Comparison of ENCODE assay signal across 1 cellular context in the genomic region with DNA sequence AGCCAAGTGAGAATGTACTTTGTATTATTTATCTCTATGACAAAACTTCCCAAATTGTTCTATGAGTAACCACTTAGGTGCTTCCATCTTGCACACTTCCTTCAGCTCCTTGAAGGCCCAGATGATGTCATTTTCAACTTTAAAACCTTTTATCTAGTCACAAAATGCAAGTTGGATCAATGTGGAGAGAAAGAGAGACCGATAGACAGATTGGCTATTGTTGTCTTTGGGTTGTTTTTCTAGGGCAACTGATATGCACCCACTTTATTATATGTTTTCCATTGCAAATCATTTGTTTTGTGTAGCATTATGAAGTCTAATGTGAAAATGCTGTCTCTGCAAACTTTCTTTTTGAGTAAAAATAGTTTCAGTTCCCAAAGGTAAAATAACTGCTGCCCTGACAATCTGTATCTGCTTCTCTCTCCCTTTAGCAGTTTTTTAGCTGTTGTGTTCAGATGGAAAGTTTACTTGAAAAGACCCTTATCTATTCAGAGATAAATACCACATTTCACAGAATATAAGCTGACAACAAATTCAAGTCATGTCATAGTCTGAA.
TF ChIP-seq lines count a peak whose summit lies in the region.

No MANE protein-coding gene starts in this region.

TF ChIP-seq in GM12878, 131 proteins besides CTCF, POLR2A, EP300 and RAD21 (continued from another document):
- no peak for TF ChIP-seq ZBTB11 (CRISPR knock-in tag; IDR thresholded peaks at IDR 0.05)
- TF ChIP-seq ZNF622 (IDR thresholded peaks at IDR 0.05): no peak
- TF ChIP-seq, protein P1, sequence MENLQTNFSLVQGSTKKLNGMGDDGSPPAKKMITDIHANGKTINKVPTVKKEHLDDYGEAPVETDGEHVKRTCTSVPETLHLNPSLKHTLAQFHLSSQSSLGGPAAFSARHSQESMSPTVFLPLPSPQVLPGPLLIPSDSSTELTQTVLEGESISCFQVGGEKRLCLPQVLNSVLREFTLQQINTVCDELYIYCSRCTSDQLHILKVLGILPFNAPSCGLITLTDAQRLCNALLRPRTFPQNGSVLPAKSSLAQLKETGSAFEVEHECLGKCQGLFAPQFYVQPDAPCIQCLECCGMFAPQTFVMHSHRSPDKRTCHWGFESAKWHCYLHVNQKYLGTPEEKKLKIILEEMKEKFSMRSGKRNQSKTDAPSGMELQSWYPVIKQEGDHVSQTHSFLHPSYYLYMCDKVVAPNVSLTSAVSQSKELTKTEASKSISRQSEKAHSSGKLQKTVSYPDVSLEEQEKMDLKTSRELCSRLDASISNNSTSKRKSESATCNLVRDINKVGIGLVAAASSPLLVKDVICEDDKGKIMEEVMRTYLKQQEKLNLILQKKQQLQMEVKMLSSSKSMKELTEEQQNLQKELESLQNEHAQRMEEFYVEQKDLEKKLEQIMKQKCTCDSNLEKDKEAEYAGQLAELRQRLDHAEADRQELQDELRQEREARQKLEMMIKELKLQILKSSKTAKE (IDR thresholded peaks at IDR 0.05; ENCODE audit: low read depth, poor library complexity, severe bottlenecking): peak; percentile 47
- peak; percentile 50; the same call in 1 of the 2 replicates for TF ChIP-seq PML (IDR thresholded peaks at IDR 0.05; ENCODE audit: low read length)
- TF ChIP-seq, protein P2, sequence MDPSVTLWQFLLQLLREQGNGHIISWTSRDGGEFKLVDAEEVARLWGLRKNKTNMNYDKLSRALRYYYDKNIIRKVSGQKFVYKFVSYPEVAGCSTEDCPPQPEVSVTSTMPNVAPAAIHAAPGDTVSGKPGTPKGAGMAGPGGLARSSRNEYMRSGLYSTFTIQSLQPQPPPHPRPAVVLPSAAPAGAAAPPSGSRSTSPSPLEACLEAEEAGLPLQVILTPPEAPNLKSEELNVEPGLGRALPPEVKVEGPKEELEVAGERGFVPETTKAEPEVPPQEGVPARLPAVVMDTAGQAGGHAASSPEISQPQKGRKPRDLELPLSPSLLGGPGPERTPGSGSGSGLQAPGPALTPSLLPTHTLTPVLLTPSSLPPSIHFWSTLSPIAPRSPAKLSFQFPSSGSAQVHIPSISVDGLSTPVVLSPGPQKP (IDR thresholded peaks at IDR 0.05; ENCODE audit: low read depth, low read length): no peak
- TF ChIP-seq KLF5 (IDR thresholded peaks at IDR 0.05; ENCODE audit: partially characterized antibody): no peak
- no peak for TF ChIP-seq REST (IDR thresholded peaks at IDR 0.05; ENCODE audit: low read depth, low read length)
- peak; percentile 73; the same call in 1 of the 2 replicates for TF ChIP-seq CBX5 (IDR thresholded peaks at IDR 0.05; ENCODE audit: low read depth)
- no peak for TF ChIP-seq RFX5 (IDR thresholded peaks at IDR 0.05; ENCODE audit: low read depth, low read length)
- TF ChIP-seq FOS (IDR thresholded peaks at IDR 0.05; ENCODE audit: borderline replicate concordance, extremely low read depth, insufficient read length): no peak
- TF ChIP-seq ASH2L (IDR thresholded peaks at IDR 0.05; ENCODE audit: borderline replicate concordance, low read depth): no peak
- TF ChIP-seq MLLT1 (IDR thresholded peaks at IDR 0.05): no peak
- no peak for TF ChIP-seq IRF3 (IDR thresholded peaks at IDR 0.05)
- TF ChIP-seq YBX1 (IDR thresholded peaks at IDR 0.05): no peak
TF ChIP-seq in GM12878: peak in this region for 35.
